Comparison of ENCODE assay signal across 23 cellular contexts in genomic region chr2:100484390-100484789, GRCh38. TPM values are rescaled to one million over a fixed set of nuclear protein-coding genes. Genes with fewer than 3 reads are reported as not detected.
"Had no signal": no experiment of that assay in that cellular context is flagged by ENCODE, and none has a peak within 500 bp of the region (broad histone marks: within the 10 kb centered on the region; RNA-seq: fewer than 3 reads in every experiment).

No MANE protein-coding gene starts in this region.

- H3K27me3 ChIP-seq: SJSA1 had no signal

- H3K9me3 ChIP-seq: SJSA1 had no signal

- H3K27ac ChIP-seq: SJSA1, SK-N-MC had no signal

- H3K4me3 ChIP-seq: SJSA1, SK-N-MC had no signal

- FAIRE-seq: RCC 7860 had no signal

- DNase-seq: KBM-7, MV-4-11, NCI-H1048, NCI-H1436, NCI-H1694 treated with DMSO at 0.1 percent for 48 hours, NCI-H1930, NCI-H2081, NCI-H2107, NCI-H2171 treated with DMSO at 0.1 percent for 48 hours, NCI-H446 treated with DMSO at 0.1 percent for 48 hours, NCI-H526, NCI-H774, Right ventricle myocardium superior, RPMI8226, SIG-M5, T-helper 2 cell had no signal

- H3K36me3 ChIP-seq: SJSA1 had no signal

- H3K4me1 ChIP-seq: SJSA1 had no signal

RNA-seq across cellular contexts. Expression of gene NMS, which starts 14.1 kb away (rescaled TPM):
- total RNA-seq: HT-29; LHCN-M2; MCF 10A; Right ventricle myocardium superior; SJSA1; T-helper 1 cell treated with Interleukin-12 subunit alpha and Interleukin-12 subunit beta and Interleukin-4 antibody, amounts not matched to agents 30 ng/mL and 1 ng/mL, for 36 hours had no signal
